Comparison of ENCODE assay signal across 1 cellular context in genomic region chr17:82440377-82440981, GRCh38.
TF ChIP-seq lines count a peak whose summit lies in the region.

No MANE protein-coding gene starts in this region.

TF ChIP-seq in GM12878, 131 proteins besides CTCF, POLR2A, EP300 and RAD21:
- TF ChIP-seq MTA3 (IDR thresholded peaks at IDR 0.05; ENCODE audit: borderline replicate concordance, low read length) (peak; percentile 79; the same call in 1 of the 2 replicates), POLR2AphosphoS2 (IDR thresholded peaks at IDR 0.05; ENCODE audit: low read depth, low read length) (peak; percentile 55; the same call in 1 of the 2 replicates), SREBF2 (IDR thresholded peaks at IDR 0.05; ENCODE audit: low read length) (no peak)
